Comparison of ENCODE assay signal across 12 cellular contexts in the genomic region with DNA sequence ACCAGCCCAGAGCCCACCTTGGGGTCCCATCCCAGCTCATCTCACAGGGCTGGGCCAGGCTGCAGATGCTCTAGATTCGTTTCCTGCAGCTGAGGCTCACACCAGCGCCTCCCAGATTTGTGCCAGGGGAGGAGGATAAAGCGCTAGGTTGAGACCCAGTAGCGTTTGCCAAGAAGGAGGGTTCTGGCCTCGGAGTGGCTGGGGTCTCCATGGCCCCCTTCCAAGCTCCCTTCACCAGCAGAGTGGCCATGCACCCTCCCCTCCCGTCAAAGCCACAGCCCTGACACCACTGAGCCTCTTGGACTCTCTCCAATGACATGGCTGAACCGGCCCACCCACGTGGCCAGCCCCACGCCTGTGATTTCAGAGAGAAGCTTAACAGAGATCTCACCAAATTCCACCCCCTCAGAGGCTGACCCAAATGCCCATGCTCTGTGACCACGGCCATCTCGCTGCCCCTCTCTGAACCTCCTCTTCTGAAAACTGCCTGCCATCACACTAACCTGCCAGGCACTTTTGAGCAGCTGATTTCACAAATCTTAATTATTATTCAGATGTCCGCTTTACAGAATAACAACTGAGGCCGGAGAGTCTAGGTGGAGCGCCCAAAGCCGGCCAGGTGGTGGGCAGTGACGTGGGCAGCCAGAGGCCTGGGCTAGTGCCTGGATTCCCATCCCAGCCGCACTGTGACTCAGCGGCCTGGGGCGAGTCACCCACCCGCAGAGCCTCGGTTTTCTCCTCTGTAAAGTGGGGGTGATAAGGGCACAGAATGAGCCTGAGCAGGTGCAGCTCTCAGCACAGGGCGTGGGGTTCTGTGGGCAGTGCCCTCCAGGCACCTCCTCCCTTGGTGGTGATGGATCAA.
DNase-seq lines count a peak whose midpoint lies in the region; ATAC-seq and TF ChIP-seq lines count a peak whose summit lies in the region.
"Had no signal": no experiment of that assay in that cellular context is flagged by ENCODE, and none has a peak within 500 bp of the region (broad histone marks: within the 10 kb centered on the region; RNA-seq: fewer than 3 reads in every experiment).

No MANE protein-coding gene starts in this region.

- peaks cover 7% of the 10 kb centered on the region for H3K23me2 ChIP-seq in H9 (ENCODE audit: insufficient read length, low read depth, low read length, poor library complexity, severe bottlenecking)

- no peak overlapping the region for H4K91ac ChIP-seq in H9 (ENCODE audit: insufficient read length, low read depth, low read length)

- peaks cover 38 to 53% of the 10 kb centered on the region in 2 experiments for H3K4me1 Mint-ChIP-seq in H9
- H3K4me1 Mint-ChIP-seq: activated naive CD4-positive, alpha-beta T cell treated with anti-CD3 and anti-CD28 coated beads, Interleukin-2, amount 50 U/mL, for 24 hours had no signal

- H3K4me1 ChIP-seq in H9 (ENCODE audit: insufficient read depth, low read length) (no peaks in the 10 kb centered on the region; the same call in 1 of the 2 replicates), SJSA1 (replicated peaks) (peaks cover 30% of the 10 kb centered on the region), heart left ventricle (peaks cover 4 to 34% (median 24%) of the 10 kb centered on the region in 12 donors), smooth muscle cell (ENCODE audit: low read depth) (peaks cover 34% of the 10 kb centered on the region)

- no peak overlapping the region for H2BK120ac ChIP-seq in H9 (ENCODE audit: low read depth, low read length, poor library complexity, severe bottlenecking)

- DNase-seq in H9 (no peak), SJSA1 (ENCODE audit: low read depth in 1 of 2, low spot score in 2 of 2) (peak; percentile 66 to 79), heart left ventricle (peak in 4 of 5 donors; percentile 42 to 51 (median 47)), smooth muscle cell (lab: John Stamatoyannopoulos, UW; ENCODE audit: unreplicated experiment) (no peak), GM10266 (ENCODE audit: extremely low spot score) (no peak), NCI-H446 treated with DMSO at 0.1 percent for 48 hours (lab: John Stamatoyannopoulos, UW) (no peak), NCI-H128 (lab: John Stamatoyannopoulos, UW; ENCODE audit: unreplicated experiment) (no peak)
- no peak for DNase-seq in activated CD4-positive, CD25-positive, alpha-beta regulatory T cell treated with anti-CD3 and anti-CD28 coated beads, Interleukin-2, amount 50 U/mL, for 72 hours
- DNase-seq: NCI-H1930 had no signal

- peaks cover 0 to 4% of the 10 kb centered on the region in 2 experiments; a peak in 1 of 5 replicates for H3K9me3 Mint-ChIP-seq in H9
- H3K9me3 Mint-ChIP-seq: activated naive CD4-positive, alpha-beta T cell treated with anti-CD3 and anti-CD28 coated beads, Interleukin-2, amount 50 U/mL, for 24 hours had no signal

- H2AK5ac ChIP-seq in H9 (ENCODE audit: insufficient read length, low read length) = no peak overlapping the region

- no peak for TF ChIP-seq CTCF in H9 (conservative IDR thresholded peaks at IDR 0.05)
- TF ChIP-seq CTCF in heart left ventricle (IDR thresholded peaks at IDR 0.05) = no peak
- no peak for TF ChIP-seq CTCF in smooth muscle cell (IDR thresholded peaks at IDR 0.05; ENCODE audit: borderline replicate concordance, insufficient read depth, poor library complexity, severe bottlenecking)
- no peak for TF ChIP-seq CTCF in GM10266 (IDR thresholded peaks at IDR 0.05; ENCODE audit: control insufficient read depth, insufficient read depth, low read depth, missing control alignments)

- no peak for ATAC-seq in heart left ventricle
- ATAC-seq: pancreas had no signal

- H3K14ac ChIP-seq in H9 (ENCODE audit: insufficient read depth, low read length) = peak overlapping the region; percentile 27; the same call in 1 of the 2 replicates

- no peak overlapping the region for H2BK20ac ChIP-seq in H9 (ENCODE audit: low read depth, low read length, poor library complexity, severe bottlenecking)

- H4K20me1 ChIP-seq in H9 (ENCODE audit: control insufficient read depth, insufficient read depth, insufficient read length) (no peaks in the 10 kb centered on the region), smooth muscle cell (ENCODE audit: low read depth) (no peaks in the 10 kb centered on the region)

- H3K27me3 Mint-ChIP-seq in H9 (ENCODE audit: low read depth) = peaks cover 30% of the 10 kb centered on the region
- H3K27me3 Mint-ChIP-seq: activated naive CD4-positive, alpha-beta T cell treated with anti-CD3 and anti-CD28 coated beads, Interleukin-2, amount 50 U/mL, for 24 hours had no signal

- no peaks in the 10 kb centered on the region for H3K9me3 ChIP-seq in H9 (ENCODE audit: control insufficient read depth, low read depth, low read length)
- no peaks in the 10 kb centered on the region for H3K9me3 ChIP-seq in SJSA1 (replicated peaks)
- no peaks in the 10 kb centered on the region for H3K9me3 ChIP-seq in heart left ventricle
- H3K9me3 ChIP-seq in smooth muscle cell (replicated peaks; ENCODE audit: low read depth) = no peaks in the 10 kb centered on the region
- H3K9me3 ChIP-seq: pancreas had no signal

- H3K36me3 Mint-ChIP-seq in H9 (ENCODE audit: insufficient read depth in 1 of 3, low read depth in 3 of 3) = no peaks in the 10 kb centered on the region
- H3K36me3 Mint-ChIP-seq: activated naive CD4-positive, alpha-beta T cell treated with anti-CD3 and anti-CD28 coated beads, Interleukin-2, amount 50 U/mL, for 24 hours; immature natural killer cell had no signal

- no peak for TF ChIP-seq POLR2A in heart left ventricle (IDR thresholded peaks at IDR 0.05)

- no peak overlapping the region for H2BK12ac ChIP-seq in H9 (ENCODE audit: insufficient read length, low read depth, low read length)

- intact Hi-C loops in heart left ventricle (cut with DNase I) = loop anchor here in 1 of 10 donors (10.0 kb wide), 1 partner anchor 140 kb away; no protein-coding TSS in a partner anchor

- H2BK5ac ChIP-seq in H9 (ENCODE audit: insufficient read length, low read length) = no peak overlapping the region

- H3K27ac ChIP-seq in H9 (ENCODE audit: insufficient read length, low read depth, low read length) (no peak overlapping the region), SJSA1 (no peak overlapping the region), heart left ventricle (peak overlapping the region in 2 of 12 donors; percentile 27 to 29), smooth muscle cell (ENCODE audit: low read depth) (peak overlapping the region; percentile 11)
- H3K27ac ChIP-seq: pancreas had no signal

- H3K36me3 ChIP-seq in SJSA1 (no peaks in the 10 kb centered on the region), heart left ventricle (no peaks in the 10 kb centered on the region), smooth muscle cell (ENCODE audit: low read depth) (no peaks in the 10 kb centered on the region)
- H3K36me3 ChIP-seq: pancreas had no signal

- H3K23ac ChIP-seq in H9 (ENCODE audit: insufficient read length, low read depth, low read length) = no peak overlapping the region

- H3K79me1 ChIP-seq in H9 (ENCODE audit: insufficient read depth, low read depth, low read length, poor library complexity, severe bottlenecking) = no peaks in the 10 kb centered on the region

- no peak overlapping the region for H2BK15ac ChIP-seq in H9 (ENCODE audit: low read depth, low read length)

- H3K4me2 ChIP-seq in H9 (ENCODE audit: insufficient read depth, insufficient read length, low read length) = no peak overlapping the region
- H3K4me2 ChIP-seq in smooth muscle cell = peak overlapping the region; percentile 3

- WGBS in H9 (ENCODE audit: extremely low coverage, insufficient read length, low lambda C conversion rate) = no CpG with 5 or more reads among the region's 22 CpGs
- 58 to 68% (median 65%) methylated on average over 18 to 22 of the region's 22 CpGs for WGBS in heart left ventricle, 4 donors
- WGBS in smooth muscle cell (ENCODE audit: low lambda C conversion rate) = 55% methylated on average over 22 of the region's 22 CpGs

- no peak overlapping the region for H3T11ph ChIP-seq in H9 (ENCODE audit: low read length)

- H4K8ac ChIP-seq in H9 (replicated peaks; ENCODE audit: insufficient read length, low read depth, low read length) = no peak overlapping the region

- H3K27me3 ChIP-seq in H9 (ENCODE audit: insufficient read depth, low read length) (no peaks in the 10 kb centered on the region), SJSA1 (replicated peaks) (no peaks in the 10 kb centered on the region), heart left ventricle (no peaks in the 10 kb centered on the region), smooth muscle cell (ENCODE audit: low read depth) (no peaks in the 10 kb centered on the region)
- H3K27me3 ChIP-seq: pancreas had no signal

- no peak overlapping the region for H3K9ac ChIP-seq in H9 (ENCODE audit: extremely low read depth, insufficient read length, low read length)
- no peak overlapping the region for H3K9ac ChIP-seq in smooth muscle cell (ENCODE audit: low read depth)

- no peak overlapping the region for H4K5ac ChIP-seq in H9 (ENCODE audit: insufficient read length, low read depth, low read length)

- H2AFZ ChIP-seq in H9 (ENCODE audit: low read length) (no peak overlapping the region), smooth muscle cell (ENCODE audit: low read depth) (no peak overlapping the region)

- H3K4me3 Mint-ChIP-seq in H9 = no peak overlapping the region; a peak in 1 of 5 replicates
- H3K4me3 Mint-ChIP-seq: activated naive CD4-positive, alpha-beta T cell treated with anti-CD3 and anti-CD28 coated beads, Interleukin-2, amount 50 U/mL, for 24 hours had no signal

- H3F3A ChIP-seq in smooth muscle cell (ENCODE audit: low read depth) = peaks cover 14% of the 10 kb centered on the region

- H3K18ac ChIP-seq in H9 (ENCODE audit: insufficient read length, low read depth, low read length) = no peak overlapping the region

- H3K4me3 ChIP-seq in SJSA1 (no peak overlapping the region), heart left ventricle (no peak overlapping the region), smooth muscle cell (no peak overlapping the region)
- H3K4me3 ChIP-seq: pancreas had no signal

- H3K27ac Mint-ChIP-seq in H9 = no peak overlapping the region
- H3K27ac Mint-ChIP-seq: activated naive CD4-positive, alpha-beta T cell treated with anti-CD3 and anti-CD28 coated beads, Interleukin-2, amount 50 U/mL, for 24 hours had no signal

- no peak overlapping the region for H3K4ac ChIP-seq in H9 (ENCODE audit: low read depth, low read length)

- H3K56ac ChIP-seq in H9 (ENCODE audit: insufficient read length, low read depth, low read length) = no peak overlapping the region

- H3K79me2 ChIP-seq in H9 (ENCODE audit: insufficient read depth, low read length) (no peaks in the 10 kb centered on the region), smooth muscle cell (ENCODE audit: low read depth) (no peaks in the 10 kb centered on the region)

Comparison
In these comparisons a context has a peak if more than half of its experiments do, and no peak if none do; other contexts are left out.
1. DNase-seq: peak in SJSA1 (2 of 2) and heart left ventricle (4 of 5); none in H9 (single experiment), smooth muscle cell (single experiment), GM10266 (single experiment), activated CD4-positive, CD25-positive, alpha-beta regulatory T cell treated with anti-CD3 and anti-CD28 coated beads, Interleukin-2, amount 50 U/mL, for 72 hours (single experiment), NCI-H446 treated with DMSO at 0.1 percent for 48 hours (single experiment) and NCI-H128 (single experiment).